In genomic region chr7:29243777-29244655, GRCh38 we compare ENCODE assay signal across 8 cellular contexts. TPM values are rescaled to one million over a fixed set of nuclear protein-coding genes. Genes with fewer than 3 reads are reported as not detected.
DNase-seq lines count a peak whose midpoint lies in the region; FAIRE-seq and TF ChIP-seq lines count a peak whose summit lies in the region.

No MANE protein-coding gene starts in this region.

- no peak overlapping the region for H3K4me3 ChIP-seq in GM12875 (ENCODE audit: low read depth, low read length)
- H3K4me3 ChIP-seq in Jurkat, Clone E6-1 (ENCODE audit: low read length): no peak overlapping the region

- H3K27ac ChIP-seq in substantia nigra (ENCODE audit: low read depth, low read length, poor library complexity, severe bottlenecking): no peak overlapping the region

- FAIRE-seq in RCC 7860 (lab: Jason Lieb, UNC): no peak

- no peak overlapping the region for H3K27ac Mint-ChIP-seq in glutamatergic neuron (ENCODE audit: unreplicated experiment)

- peak; percentile 27 for DNase-seq in Jurkat, Clone E6-1 (ENCODE audit: low read depth, low spot score)
- DNase-seq in activated T-cell treated with anti-CD3 and anti-CD28 coated beads for 4 hours (peak; percentile 9), substantia nigra (lab: John Stamatoyannopoulos, UW) (no peak), glutamatergic neuron (no peak), RCC 7860 (ENCODE audit: low spot score) (no peak), GM19238 (ENCODE audit: insufficient read length, low spot score) (no peak)
- peak; percentile 7 to 31 for DNase-seq in stimulated activated CD4-positive, alpha-beta T cell treated with anti-CD3 and anti-CD28 coated beads, Interleukin-12 subunit alpha, Interleukin-12 subunit beta, amount 100 ng/mL, for 24 hours (ENCODE audit: low read depth in 2 of 2)

- H3K4me1 Mint-ChIP-seq in glutamatergic neuron (ENCODE audit: low read depth, unreplicated experiment): peaks cover 21% of the 10 kb centered on the region

- TF ChIP-seq CTCF in GM12875 (IDR thresholded peaks at IDR 0.05; ENCODE audit: borderline replicate concordance, insufficient read depth, low read depth, low read length): peak; percentile 52; the same call in 1 of the 2 replicates
- TF ChIP-seq CTCF in glutamatergic neuron (IDR thresholded peaks at IDR 0.05; ENCODE audit: partially characterized antibody, unreplicated experiment): no peak

- H3K27me3 Mint-ChIP-seq in glutamatergic neuron (ENCODE audit: unreplicated experiment): peaks cover 5% of the 10 kb centered on the region

- no peak overlapping the region for H3K4me3 Mint-ChIP-seq in glutamatergic neuron (ENCODE audit: unreplicated experiment)

- H3K9me3 Mint-ChIP-seq in glutamatergic neuron (ENCODE audit: unreplicated experiment): no peaks in the 10 kb centered on the region

- peaks cover 6% of the 10 kb centered on the region for H3K36me3 Mint-ChIP-seq in glutamatergic neuron (ENCODE audit: unreplicated experiment)

RNA-seq across cellular contexts. Expression of gene CHN2, which starts 49.4 kb away (rescaled TPM):
- 22.3 TPM for polyA plus RNA-seq in Jurkat, Clone E6-1 (2012; ENCODE audit: insufficient read depth, insufficient read length)
- 63.2 TPM for total RNA-seq in glutamatergic neuron (ENCODE audit: unreplicated experiment)

Comparison
In these comparisons a context has a peak if more than half of its experiments do, and no peak if none do; other contexts are left out.
1. DNase-seq: peak in Jurkat, Clone E6-1 (single experiment), activated T-cell treated with anti-CD3 and anti-CD28 coated beads for 4 hours (single experiment) and stimulated activated CD4-positive, alpha-beta T cell treated with anti-CD3 and anti-CD28 coated beads, Interleukin-12 subunit alpha, Interleukin-12 subunit beta, amount 100 ng/mL, for 24 hours (2 of 2); none in substantia nigra (0 of 49), glutamatergic neuron (single experiment), RCC 7860 (single experiment) and GM19238 (single experiment).